Comparison of ENCODE assay signal across 8 cellular contexts in the genomic region with DNA sequence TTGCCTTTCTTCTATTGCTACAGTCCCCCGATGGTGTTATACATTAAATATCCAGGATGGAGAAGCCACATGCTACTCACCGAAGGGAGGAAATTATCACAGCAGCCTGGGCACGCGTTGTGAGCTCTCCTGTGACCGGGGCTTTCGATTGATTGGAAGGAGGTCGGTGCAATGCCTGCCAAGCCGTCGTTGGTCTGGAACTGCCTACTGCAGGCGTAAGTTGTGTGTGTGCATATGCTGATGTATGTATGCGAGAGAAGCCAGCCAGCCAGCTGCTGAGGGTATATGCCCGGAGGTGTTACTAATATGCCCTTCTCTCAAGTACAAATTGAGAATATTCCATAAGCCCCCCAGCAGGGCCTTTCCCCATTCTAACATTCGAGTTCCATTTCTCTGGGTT. TPM values are rescaled to one million over a fixed set of nuclear protein-coding genes. Genes with fewer than 3 reads are reported as not detected.
"Had no signal": no experiment of that assay in that cellular context is flagged by ENCODE, and none has a peak within 500 bp of the region (broad histone marks: within the 10 kb centered on the region; RNA-seq: fewer than 3 reads in every experiment).

No MANE protein-coding gene starts in this region.

- ATAC-seq: GM12878 had no signal

- H3K4me3 ChIP-seq: GM12878 had no signal

- DNase-seq: GDM1, GF-D8 had no signal

- FAIRE-seq: G401.6, GM12878, GM12891, GM12892, GM18507, GM19239 had no signal

RNA-seq across cellular contexts. Expression of a gene that starts 18.2 kb away (rescaled TPM):
- total RNA-seq: GM12878 had no signal
- polyA plus RNA-seq: GM12878 had no signal
